8 cellular contexts compared by ENCODE assay signal in the genomic region with DNA sequence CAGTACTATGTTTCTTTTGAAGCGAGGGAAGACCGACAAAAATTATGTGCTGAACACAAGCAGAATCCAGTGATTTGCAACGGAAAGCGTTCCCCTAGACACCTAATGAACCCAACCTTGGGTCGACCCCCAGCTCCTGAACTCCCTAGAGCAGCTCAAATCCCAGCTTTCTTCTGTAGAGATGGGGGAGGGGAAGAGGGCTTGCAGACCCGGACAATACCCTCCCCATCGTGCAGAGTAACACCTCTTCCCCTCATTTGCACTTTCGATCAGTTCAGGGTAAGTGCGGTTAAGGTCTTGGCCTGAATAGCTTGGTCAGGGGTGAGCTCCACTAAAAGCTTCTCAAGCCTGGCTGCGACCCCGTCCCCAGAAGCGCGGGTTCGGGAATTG. TPM values are rescaled to one million over a fixed set of nuclear protein-coding genes. Genes with fewer than 3 reads are reported as not detected.
DNase-seq lines count a peak whose midpoint lies in the region; ATAC-seq, FAIRE-seq and TF ChIP-seq lines count a peak whose summit lies in the region.

No MANE protein-coding gene starts in this region.

- H3K4me1 ChIP-seq in ES-I3 (ENCODE audit: insufficient read depth, low read length) (no peaks in the 10 kb centered on the region), HAP-1 (peaks cover 5% of the 10 kb centered on the region), SJSA1 (replicated peaks) (peaks cover 9% of the 10 kb centered on the region), pancreas (peaks cover 0 to 5% (median 0%) of the 10 kb centered on the region in 3 donors)

- H3K9me3 ChIP-seq in ES-I3 (ENCODE audit: control insufficient read depth, insufficient read depth, low read length) (no peaks in the 10 kb centered on the region), HAP-1 (no peaks in the 10 kb centered on the region), SJSA1 (replicated peaks) (no peaks in the 10 kb centered on the region), pancreas (no peaks in the 10 kb centered on the region)

- in situ Hi-C loops in HAP-1 (cut with MboI; ENCODE audit: low sequenced_read_pairs) (loop anchor here (10.0 kb wide), 1 partner anchor 342 kb away; no protein-coding TSS in a partner anchor), ACHN (cut with HindIII; ENCODE audit: low pct_ligation_motif_present, low pct_unique_long_range_greater_than_20kb, low sequenced_read_pairs) (no loop called here)

- no peak for TF ChIP-seq CTCF in pancreas (IDR thresholded peaks at IDR 0.05)

- ATAC-seq in pancreas (peak; percentile 8 to 34 (median 16)), HG02763 (IDR thresholded peaks at IDR 0.05; ENCODE audit: unreplicated experiment) (no peak), GM18517 (IDR thresholded peaks at IDR 0.05; ENCODE audit: unreplicated experiment) (no peak)

- H3K4me3 ChIP-seq in HAP-1 (peak overlapping the region; percentile 65), SJSA1 (peak overlapping the region; percentile 67), pancreas (peak overlapping the region; percentile 73 to 91 (median 86))

- 1% methylated on average over 14 of the region's 14 CpGs for WGBS in pancreas, 2 donors

- H3K27ac ChIP-seq in SJSA1 (peak overlapping the region; percentile 23), pancreas (peak overlapping the region; percentile 53 to 87 (median 78))

- peak overlapping the region; percentile 92; the same call in 1 of the 2 replicates for H3K9ac ChIP-seq in ES-I3 (ENCODE audit: low read depth, low read length)

- no peak for DNase-seq in HAP-1 (ENCODE audit: low spot score in 2 of 2)
- peak in 1 of 2 experiments; percentile 7 for DNase-seq in SJSA1 (ENCODE audit: low read depth in 1 of 2, low spot score in 2 of 2)
- DNase-seq in fibroblast of peridontal ligament (ENCODE audit: extremely low read depth): peak; percentile 2
- no peak for DNase-seq in pancreas
- DNase-seq in ACHN: no peak

- intact Hi-C loops in pancreas (cut with DNase I): loop anchor here in 1 of 3 donors (10.0 kb wide), 1 partner anchor 342 kb away; no protein-coding TSS in a partner anchor

- no peak for FAIRE-seq in pancreas (lab: Jason Lieb, UNC)

- H3K36me3 ChIP-seq in ES-I3 (ENCODE audit: insufficient read depth, low read length) (no peaks in the 10 kb centered on the region), HAP-1 (replicated peaks) (no peaks in the 10 kb centered on the region), SJSA1 (no peaks in the 10 kb centered on the region), pancreas (no peaks in the 10 kb centered on the region)

- no peaks in the 10 kb centered on the region; the same call in 1 of the 2 replicates for H3K27me3 ChIP-seq in HAP-1 (ENCODE audit: low read depth)
- no peaks in the 10 kb centered on the region for H3K27me3 ChIP-seq in SJSA1 (replicated peaks)
- H3K27me3 ChIP-seq in pancreas: peaks cover 0 to 1% (median 0%) of the 10 kb centered on the region in 4 donors

RNA-seq across cellular contexts. Expression of gene CEP162, which starts 0.4 kb away (rescaled TPM):
- total RNA-seq in SJSA1 (2014; rRNA removed; shearing (Covaris generic)): 10.2 and 15.9 TPM in 2 replicates
- 1 to 10 TPM; 2.2 to 8.5 (median 4.7) TPM for total RNA-seq in pancreas
- 1 to 10 TPM; 5.0 to 7.1 TPM for polyA plus RNA-seq in pancreas

Comparison
In these comparisons a context has a peak if more than half of its experiments do, and no peak if none do; other contexts are left out.
1. ATAC-seq: peak in pancreas (4 of 4); none in HG02763 (single experiment) and GM18517 (single experiment).
2. Peak in every context shown above with its lines, with median percentiles within 50 percentile points of each other: H3K4me3 ChIP-seq.